Comparison of ENCODE assay signal across 8 cellular contexts in genomic region chr1:155307247-155307740, GRCh38. TPM values are rescaled to one million over a fixed set of nuclear protein-coding genes. Genes with fewer than 3 reads are reported as not detected.
DNase-seq lines count a peak whose midpoint lies in the region; ATAC-seq, FAIRE-seq and TF ChIP-seq lines count a peak whose summit lies in the region.

No MANE protein-coding gene starts in this region.

- BruUV-seq in K562 (replicated peaks; lab: Mats Ljungman, UMichigan): no TSS peak

- H3K4me2 ChIP-seq in K562 (ENCODE audit: insufficient read depth, low read length): peak overlapping the region; percentile 96

- peaks cover 36% of the 10 kb centered on the region for H3K79me2 ChIP-seq in K562 (ENCODE audit: control insufficient read depth, insufficient read depth, low read length)

- peak overlapping the region; percentile 19 to 27 for H3K4me3 Mint-ChIP-seq in activated T-cell treated with anti-CD3 and anti-CD28 coated beads, Interleukin-2, amount 50 U/mL, for 72 hours
- H3K4me3 Mint-ChIP-seq in nephron progenitor cell: no peak overlapping the region

- WGBS in K562 (ENCODE audit: insufficient coverage, low coverage, missing lambda C conversion rate): 31% methylated on average over 6 of the region's 6 CpGs
- 55 to 63% (median 59%) methylated on average over 6 of the region's 6 CpGs for WGBS in stomach, 5 donors

- H3K27me3 ChIP-seq in K562 (ENCODE audit: control insufficient read depth in 2 of 2, insufficient read depth in 2 of 2, low read length in 2 of 2) (no peaks in the 10 kb centered on the region), stomach (no peaks in the 10 kb centered on the region), tibial artery (peaks cover 0 to 3% of the 10 kb centered on the region in 2 donors)

- H3K27me3 Mint-ChIP-seq in activated T-cell treated with anti-CD3 and anti-CD28 coated beads, Interleukin-2, amount 50 U/mL, for 72 hours (ENCODE audit: low read depth): no peaks in the 10 kb centered on the region
- H3K27me3 Mint-ChIP-seq in nephron progenitor cell (ENCODE audit: low read depth, poor library complexity): peaks cover 6% of the 10 kb centered on the region

- TF ChIP-seq RAD21 in K562 (CRISPR knock-in tag; conservative IDR thresholded peaks at IDR 0.05 in 1 of 2, IDR thresholded peaks at IDR 0.05 in 1 of 2): peak; percentile 74 to 86

- ATAC-seq in activated T-cell treated with anti-CD3 and anti-CD28 coated beads, Interleukin-2, amount 50 U/mL, for 72 hours (replicated peaks in 1 of 2): no peak
- peak; percentile 51 for ATAC-seq in K562

- no peak for TF ChIP-seq POLR2A in K562 (conservative IDR thresholded peaks at IDR 0.05)
- no peak for TF ChIP-seq POLR2A in stomach (IDR thresholded peaks at IDR 0.05)

- H3K27ac Mint-ChIP-seq in activated T-cell treated with anti-CD3 and anti-CD28 coated beads, Interleukin-2, amount 50 U/mL, for 72 hours: no peak overlapping the region
- H3K27ac Mint-ChIP-seq in nephron progenitor cell: peak overlapping the region; percentile 32

- H2AFZ ChIP-seq in K562 (ENCODE audit: low read depth, low read length): peak overlapping the region; percentile 60; the same call in 1 of the 2 replicates

- H3K9me1 ChIP-seq in K562 (ENCODE audit: control insufficient read depth, insufficient read depth, low read length): no peaks in the 10 kb centered on the region

- TF ChIP-seq CTCF in K562 (IDR thresholded peaks at IDR 0.05 in 2 of 3, conservative IDR thresholded peaks at IDR 0.05 in 1 of 3; ENCODE audit: insufficient read depth in 2 of 3, low read depth in 1 of 3, low read length in 3 of 3) (peak; percentile 64 to 76 (median 68)), nephron progenitor cell (IDR thresholded peaks at IDR 0.05) (peak; percentile 42), stomach (IDR thresholded peaks at IDR 0.05) (peak in 1 of 7 experiments; percentile 19), tibial artery (IDR thresholded peaks at IDR 0.05) (peak in 1 of 2 experiments; percentile 9)

- H3K9me3 ChIP-seq in K562 (replicated peaks; ENCODE audit: control insufficient read depth, insufficient read depth, low read depth, low read length) (no peaks in the 10 kb centered on the region), stomach (no peaks in the 10 kb centered on the region), tibial artery (no peaks in the 10 kb centered on the region)

- peak; percentile 67 for FAIRE-seq in K562 (lab: Jason Lieb, UNC)

- H4K20me1 ChIP-seq in K562 (replicated peaks; ENCODE audit: control insufficient read depth, insufficient read depth, low read length): no peaks in the 10 kb centered on the region

- CTCF ChIA-PET in K562 (lab: Yijun Ruan, JAX; ENCODE audit: low intra/inter-chr PET ratio): interaction anchor here (0.6 to 3.0 kb wide), 3 partner anchors 29 to 57 kb away, joined by 3 to 23 read pairs (median 5); partner anchors contain the start of gene HCN3

- H3K27ac ChIP-seq in K562 (ENCODE audit: extremely low read depth, low read depth, low read length): peak overlapping the region; percentile 93
- H3K27ac ChIP-seq in stomach: peak overlapping the region in 1 of 5 donors; percentile 92
- H3K27ac ChIP-seq in tibial artery: peak overlapping the region in 1 of 2 donors; percentile 81

- peak in 1 of 2 donors; percentile 9 for DNase-seq in activated T-cell treated with anti-CD3 and anti-CD28 coated beads, Interleukin-2, amount 50 U/mL, for 72 hours
- DNase-seq in activated T-cell treated with anti-CD3 and anti-CD28 coated beads, Interleukin-2, amount 50 U/mL, for 1 hour: no peak
- DNase-seq in NCI-H2227 treated with DMSO at 0.1 percent for 48 hours (lab: John Stamatoyannopoulos, UW): peak; percentile 13
- DNase-seq in K562 (ENCODE audit: extremely low read depth in 1 of 4, low spot score in 3 of 4): peak in 1 of 4 experiments; percentile 81
- DNase-seq in nephron progenitor cell: no peak
- no peak for DNase-seq in stomach
- DNase-seq in mesenteric fat pad (ENCODE audit: low spot score): no peak
- DNase-seq in tibial artery: no peak

- peaks cover 33% of the 10 kb centered on the region for H3K4me1 Mint-ChIP-seq in activated T-cell treated with anti-CD3 and anti-CD28 coated beads, Interleukin-2, amount 50 U/mL, for 72 hours (ENCODE audit: low read depth)
- peaks cover 44% of the 10 kb centered on the region for H3K4me1 Mint-ChIP-seq in nephron progenitor cell

- H3K4me1 ChIP-seq in K562 (replicated peaks in 1 of 2; ENCODE audit: control insufficient read depth in 2 of 2, insufficient read depth in 2 of 2, low read length in 2 of 2): peaks cover 23 to 40% of the 10 kb centered on the region in 2 experiments; a peak in 4 of 5 replicates
- H3K4me1 ChIP-seq in stomach: peaks cover 17 to 34% (median 28%) of the 10 kb centered on the region in 4 donors
- peaks cover 0 to 25% (median 15%) of the 10 kb centered on the region in 4 donors for H3K4me1 ChIP-seq in tibial artery

- no peaks in the 10 kb centered on the region for H3K9me3 Mint-ChIP-seq in activated T-cell treated with anti-CD3 and anti-CD28 coated beads, Interleukin-2, amount 50 U/mL, for 72 hours
- H3K9me3 Mint-ChIP-seq in nephron progenitor cell: no peaks in the 10 kb centered on the region

- in situ Hi-C loops in K562 (cut with MboI): loop anchor here (25.0 kb wide), 1 partner anchor 1430 kb away; the partner anchor contains the start of genes ISG20L2, METTL25B and MRPL24

- peaks cover 11 to 25% of the 10 kb centered on the region in 2 donors for H3K36me3 Mint-ChIP-seq in activated T-cell treated with anti-CD3 and anti-CD28 coated beads, Interleukin-2, amount 50 U/mL, for 72 hours (ENCODE audit: insufficient read depth in 2 of 2)
- peaks cover 23% of the 10 kb centered on the region for H3K36me3 Mint-ChIP-seq in nephron progenitor cell (ENCODE audit: low read depth)

- TF ChIP-seq EP300 in K562 (IDR thresholded peaks at IDR 0.05; ENCODE audit: low read length) (peak; percentile 18; the same call in 1 of the 2 replicates), stomach (IDR thresholded peaks at IDR 0.05) (no peak)

- H3K4me3 ChIP-seq in K562 (no peak overlapping the region), stomach (no peak overlapping the region), tibial artery (no peak overlapping the region)

- H3K9ac ChIP-seq in K562 (ENCODE audit: insufficient read depth in 1 of 2, low read depth in 2 of 2, low read length in 2 of 2): peak overlapping the region in 1 of 2 experiments; percentile 95; a peak in 2 of 4 replicates

- POLR2A ChIA-PET in K562 (lab: Yijun Ruan, JAX): interaction anchor here (0.7 to 1.9 kb wide), 8 partner anchors 10 to 57 kb away, joined by 3 to 8 read pairs (median 4); partner anchors contain the start of gene HCN3

- intact Hi-C loops in K562 (cut with micrococcal nuclease) (no loop called here), stomach (cut with DNase I; ENCODE audit: low total_unique reads) (no loop called here), tibial artery (cut with DNase I; ENCODE audit: low total_unique reads) (no loop called here)

- peaks cover 25% of the 10 kb centered on the region for H3K36me3 ChIP-seq in K562 (ENCODE audit: control insufficient read depth, insufficient read depth, low read length)
- H3K36me3 ChIP-seq in stomach: peaks cover 0 to 10% (median 6%) of the 10 kb centered on the region in 4 donors
- peaks cover 0 to 11% (median 0%) of the 10 kb centered on the region in 3 donors for H3K36me3 ChIP-seq in tibial artery

RNA-seq across cellular contexts. Expression of gene FDPS, which starts 1.4 kb away (rescaled TPM):
- 100 to 1,000 TPM; 182 to 184 TPM for total RNA-seq in activated T-cell treated with anti-CD3 and anti-CD28 coated beads, Interleukin-2, amount 50 U/mL, for 72 hours
- total RNA-seq in K562 (2011; cell fraction: chromatin; rRNA removed; ENCODE audit: low replicate concordance): 971 and 1,145 TPM in 2 replicates
- total RNA-seq in K562 (2011; cell fraction: nucleolus; rRNA removed): 614 and 691 TPM in 2 replicates
- 834 and 899 TPM in 2 replicates for total RNA-seq in K562 (2011; cell fraction: nucleoplasm; rRNA removed)
- 319 and 337 TPM in 2 replicates for total RNA-seq in K562 (2014; rRNA removed)
- total RNA-seq in K562 (2014; rRNA removed; fragmentation: Illumina TruSeq; extraction: Trizol): 360 and 368 TPM in 2 replicates
- total RNA-seq in K562 (2015; rRNA removed; fragmentation: Illumina TruSeq; extraction: Trizol): 243 and 247 TPM in 2 replicates
- total RNA-seq in K562 (2021): 332 and 344 TPM in 2 replicates
- polyA plus RNA-seq in K562 (2011; rRNA removed): 563 and 614 TPM in 2 replicates
- polyA plus RNA-seq in K562 (2011; cell fraction: cytosol; rRNA removed): 402 and 573 TPM in 2 replicates
- 721 and 909 TPM in 2 replicates for polyA plus RNA-seq in K562 (2011; cell fraction: nucleus; rRNA removed)
- polyA plus RNA-seq in K562 (2012): 300 and 453 TPM in 2 replicates
- polyA plus RNA-seq in K562 (2014; fragmentation: Illumina TruSeq; extraction: Trizol): 313 and 328 TPM in 2 replicates
- polyA plus RNA-seq in K562 (2014; fragmentation: Nextera tagmentation; extraction: Ambion mirVana): 100 to 1,000 TPM; 864 to 884 TPM
- polyA plus RNA-seq in K562 (2014; rRNA removed): 377 and 379 TPM in 2 replicates
- polyA minus RNA-seq in K562 (2011; rRNA and poly(A)+ RNA removed): 293 and 318 TPM in 2 replicates
- 174 and 178 TPM in 2 replicates for polyA minus RNA-seq in K562 (2011; cell fraction: cytosol; rRNA and poly(A)+ RNA removed)
- 118 and 209 TPM in 2 replicates for polyA minus RNA-seq in K562 (2011; cell fraction: nucleus; rRNA and poly(A)+ RNA removed)
- 100 to 1,000 TPM in 1 of 5 donors, 10 to 100 TPM in 4; 27.7 to 223 (median 72.4) TPM for total RNA-seq in stomach
- 100 to 1,000 TPM; 149 to 229 (median 199) TPM for polyA plus RNA-seq in stomach
- 91.7 TPM for total RNA-seq in mesenteric fat pad

RNA-seq across cellular contexts. Expression of gene PKLR, which starts 6.1 kb away (rescaled TPM):
- total RNA-seq in activated T-cell treated with anti-CD3 and anti-CD28 coated beads, Interleukin-2, amount 50 U/mL, for 72 hours: not detected
- total RNA-seq in K562 (2011; cell fraction: chromatin; rRNA removed; ENCODE audit: low replicate concordance): 18.9 and 39.8 TPM in 2 replicates
- total RNA-seq in K562 (2011; cell fraction: nucleolus; rRNA removed): 33.9 and 37.6 TPM in 2 replicates
- total RNA-seq in K562 (2011; cell fraction: nucleoplasm; rRNA removed): 31.5 and 35.1 TPM in 2 replicates
- total RNA-seq in K562 (2014; rRNA removed) (38.2 and 47.5 TPM in 2 replicates), K562 (2014; rRNA removed; fragmentation: Illumina TruSeq; extraction: Trizol) (22.6 and 25.0 TPM in 2 replicates), K562 (2015; rRNA removed; fragmentation: Illumina TruSeq; extraction: Trizol) (12.1 and 12.8 TPM in 2 replicates), K562 (2021) (75.7 and 78.4 TPM in 2 replicates), stomach (1 to 10 TPM in 1 of 5 donors, not detected in 4; 4.6 TPM), mesenteric fat pad (not detected)
- polyA plus RNA-seq in K562 (2011; rRNA removed) (25.3 and 39.9 TPM in 2 replicates), K562 (2014; fragmentation: Illumina TruSeq; extraction: Trizol) (58.5 and 62.1 TPM in 2 replicates), K562 (2014; fragmentation: Nextera tagmentation; extraction: Ambion mirVana) (10 to 100 TPM; 10.7 to 13.0 TPM), K562 (2014; rRNA removed) (50.4 and 51.2 TPM in 2 replicates), stomach (not detected)
- polyA plus RNA-seq in K562 (2011; cell fraction: cytosol; rRNA removed): 26.5 and 92.1 TPM in 2 replicates
- 20.1 and 56.5 TPM in 2 replicates for polyA plus RNA-seq in K562 (2011; cell fraction: nucleus; rRNA removed)
- polyA plus RNA-seq in K562 (2012): 23.5 and 42.9 TPM in 2 replicates
- polyA minus RNA-seq in K562 (2011; rRNA and poly(A)+ RNA removed): 12.1 and 32.1 TPM in 2 replicates
- 16.4 and 35.4 TPM in 2 replicates for polyA minus RNA-seq in K562 (2011; cell fraction: cytosol; rRNA and poly(A)+ RNA removed)
- polyA minus RNA-seq in K562 (2011; cell fraction: nucleus; rRNA and poly(A)+ RNA removed): 7.7 and 16.0 TPM in 2 replicates

RNA-seq across cellular contexts. Expression of gene RUSC1, which starts 13.4 kb away (rescaled TPM):
- total RNA-seq in activated T-cell treated with anti-CD3 and anti-CD28 coated beads, Interleukin-2, amount 50 U/mL, for 72 hours: 10 to 100 TPM; 20.5 to 26.8 TPM
- 28.6 and 75.0 TPM in 2 replicates for total RNA-seq in K562 (2011; cell fraction: chromatin; rRNA removed; ENCODE audit: low replicate concordance)
- 70.1 and 78.7 TPM in 2 replicates for total RNA-seq in K562 (2011; cell fraction: nucleolus; rRNA removed)
- 44.4 and 55.0 TPM in 2 replicates for total RNA-seq in K562 (2011; cell fraction: nucleoplasm; rRNA removed)
- total RNA-seq in K562 (2014; rRNA removed): 33.6 and 41.8 TPM in 2 replicates
- 14.3 and 15.1 TPM in 2 replicates for total RNA-seq in K562 (2014; rRNA removed; fragmentation: Illumina TruSeq; extraction: Trizol)
- total RNA-seq in K562 (2015; rRNA removed; fragmentation: Illumina TruSeq; extraction: Trizol): 25.3 and 25.7 TPM in 2 replicates
- 63.0 and 68.3 TPM in 2 replicates for total RNA-seq in K562 (2021)
- polyA plus RNA-seq in K562 (2011; rRNA removed): 37.5 and 44.2 TPM in 2 replicates
- 51.0 and 124 TPM in 2 replicates for polyA plus RNA-seq in K562 (2011; cell fraction: cytosol; rRNA removed)
- 104 and 153 TPM in 2 replicates for polyA plus RNA-seq in K562 (2011; cell fraction: nucleus; rRNA removed)
- 42.7 and 48.5 TPM in 2 replicates for polyA plus RNA-seq in K562 (2012)
- 42.0 and 50.4 TPM in 2 replicates for polyA plus RNA-seq in K562 (2014; fragmentation: Illumina TruSeq; extraction: Trizol)
- 1 to 10 TPM; 5.7 to 9.5 TPM for polyA plus RNA-seq in K562 (2014; fragmentation: Nextera tagmentation; extraction: Ambion mirVana)
- 63.2 and 72.4 TPM in 2 replicates for polyA plus RNA-seq in K562 (2014; rRNA removed)
- polyA minus RNA-seq in K562 (2011; rRNA and poly(A)+ RNA removed): 11.2 and 13.7 TPM in 2 replicates
- 23.6 and 26.5 TPM in 2 replicates for polyA minus RNA-seq in K562 (2011; cell fraction: cytosol; rRNA and poly(A)+ RNA removed)
- polyA minus RNA-seq in K562 (2011; cell fraction: nucleus; rRNA and poly(A)+ RNA removed): 24.6 and 26.1 TPM in 2 replicates
- 100 to 1,000 TPM in 1 of 5 donors, 10 to 100 TPM in 3, 1 to 10 TPM in 1; 9.5 to 164 (median 31.3) TPM for total RNA-seq in stomach
- polyA plus RNA-seq in stomach: 10 to 100 TPM; 25.6 to 32.7 (median 31.4) TPM
- total RNA-seq in mesenteric fat pad: 20.8 TPM

RNA-seq across cellular contexts. Expression of gene HCN3, which starts 30.0 kb away (rescaled TPM):
- total RNA-seq in activated T-cell treated with anti-CD3 and anti-CD28 coated beads, Interleukin-2, amount 50 U/mL, for 72 hours: 1 to 10 TPM; 3.6 to 4.1 TPM
- 31.1 and 65.6 TPM in 2 replicates for total RNA-seq in K562 (2011; cell fraction: chromatin; rRNA removed; ENCODE audit: low replicate concordance)
- total RNA-seq in K562 (2011; cell fraction: nucleolus; rRNA removed): 41.4 and 45.0 TPM in 2 replicates
- total RNA-seq in K562 (2011; cell fraction: nucleoplasm; rRNA removed): 40.9 and 43.8 TPM in 2 replicates
- total RNA-seq in K562 (2014; rRNA removed) (2.3 and 3.2 TPM in 2 replicates), K562 (2014; rRNA removed; fragmentation: Illumina TruSeq; extraction: Trizol) (1.7 and 2.9 TPM in 2 replicates), K562 (2015; rRNA removed; fragmentation: Illumina TruSeq; extraction: Trizol) (3.1 and 3.9 TPM in 2 replicates), K562 (2021) (6.6 and 7.0 TPM in 2 replicates), stomach (10 to 100 TPM in 1 of 5 donors, 1 to 10 TPM in 4; 1.1 to 13.6 (median 2.7) TPM), mesenteric fat pad (3.3 TPM)
- polyA plus RNA-seq in K562 (2011; rRNA removed) (7.2 and 14.5 TPM in 2 replicates), K562 (2014; fragmentation: Illumina TruSeq; extraction: Trizol) (5.6 and 5.9 TPM in 2 replicates), K562 (2014; fragmentation: Nextera tagmentation; extraction: Ambion mirVana) (1 to 10 TPM in 1 of 2 experiments, under 1 TPM in 1; 0.91 to 1.0 TPM), K562 (2014; rRNA removed) (7.3 and 9.7 TPM in 2 replicates), stomach (1 to 10 TPM in 2 of 3 donors, under 1 TPM in 1; 0.46 to 3.1 (median 1.1) TPM)
- polyA plus RNA-seq in K562 (2011; cell fraction: cytosol; rRNA removed): 7.1 and 13.6 TPM in 2 replicates
- polyA plus RNA-seq in K562 (2011; cell fraction: nucleus; rRNA removed): 101 and 112 TPM in 2 replicates
- 5.6 and 7.6 TPM in 2 replicates for polyA plus RNA-seq in K562 (2012)
- polyA minus RNA-seq in K562 (2011; rRNA and poly(A)+ RNA removed): 3.7 and 5.6 TPM in 2 replicates
- 2.5 and 5.6 TPM in 2 replicates for polyA minus RNA-seq in K562 (2011; cell fraction: cytosol; rRNA and poly(A)+ RNA removed)
- polyA minus RNA-seq in K562 (2011; cell fraction: nucleus; rRNA and poly(A)+ RNA removed): 11.6 and 13.2 TPM in 2 replicates

RNA-seq across cellular contexts. Expression of gene CLK2, which starts 34.0 kb away (rescaled TPM):
- 10 to 100 TPM; 72.4 to 77.9 TPM for total RNA-seq in activated T-cell treated with anti-CD3 and anti-CD28 coated beads, Interleukin-2, amount 50 U/mL, for 72 hours
- total RNA-seq in K562 (2011; cell fraction: chromatin; rRNA removed; ENCODE audit: low replicate concordance): 311 and 570 TPM in 2 replicates
- 299 and 331 TPM in 2 replicates for total RNA-seq in K562 (2011; cell fraction: nucleolus; rRNA removed)
- 264 and 285 TPM in 2 replicates for total RNA-seq in K562 (2011; cell fraction: nucleoplasm; rRNA removed)
- total RNA-seq in K562 (2014; rRNA removed) (36.4 and 40.2 TPM in 2 replicates), K562 (2014; rRNA removed; fragmentation: Illumina TruSeq; extraction: Trizol) (24.2 and 25.6 TPM in 2 replicates), K562 (2015; rRNA removed; fragmentation: Illumina TruSeq; extraction: Trizol) (37.0 and 39.6 TPM in 2 replicates), K562 (2021) (60.2 and 65.4 TPM in 2 replicates), stomach (10 to 100 TPM; 29.7 to 77.6 (median 53.6) TPM), mesenteric fat pad (34.7 TPM)
- polyA plus RNA-seq in K562 (2011; rRNA removed) (67.8 and 105 TPM in 2 replicates), K562 (2014; fragmentation: Illumina TruSeq; extraction: Trizol) (59.9 and 67.3 TPM in 2 replicates), K562 (2014; fragmentation: Nextera tagmentation; extraction: Ambion mirVana) (10 to 100 TPM; 13.5 to 15.7 TPM), K562 (2014; rRNA removed) (69.1 and 81.4 TPM in 2 replicates), stomach (10 to 100 TPM; 16.0 to 46.4 (median 17.0) TPM)
- polyA plus RNA-seq in K562 (2011; cell fraction: cytosol; rRNA removed): 48.7 and 49.0 TPM in 2 replicates
- polyA plus RNA-seq in K562 (2011; cell fraction: nucleus; rRNA removed): 890 and 922 TPM in 2 replicates
- polyA plus RNA-seq in K562 (2012): 56.9 and 62.9 TPM in 2 replicates
- polyA minus RNA-seq in K562 (2011; rRNA and poly(A)+ RNA removed): 58.6 and 59.3 TPM in 2 replicates
- 30.5 and 30.7 TPM in 2 replicates for polyA minus RNA-seq in K562 (2011; cell fraction: cytosol; rRNA and poly(A)+ RNA removed)
- polyA minus RNA-seq in K562 (2011; cell fraction: nucleus; rRNA and poly(A)+ RNA removed): 109 and 138 TPM in 2 replicates
